Comparison of ENCODE assay signal across 23 cellular contexts in genomic region chr10:121129266-121129665, GRCh38.
DNase-seq lines count a peak whose midpoint lies in the region; ATAC-seq and TF ChIP-seq lines count a peak whose summit lies in the region.
"Had no signal": no experiment of that assay in that cellular context is flagged by ENCODE, and none has a peak within 500 bp of the region (broad histone marks: within the 10 kb centered on the region; RNA-seq: fewer than 3 reads in every experiment).

No MANE protein-coding gene starts in this region.

- no peak overlapping the region for H3K4ac ChIP-seq in trophoblast cell (ENCODE audit: low read depth, low read length)

- no peak for ATAC-seq in GM23338
- ATAC-seq in gastrocnemius medialis, result no peak
- ATAC-seq in HG03108 (IDR thresholded peaks at IDR 0.05; ENCODE audit: unreplicated experiment), result no peak
- ATAC-seq: CD8-positive, alpha-beta T cell; GM12878 had no signal

- H3K18ac ChIP-seq in trophoblast cell (ENCODE audit: low read length), result no peak overlapping the region

- no peak overlapping the region for H3K27ac Mint-ChIP-seq in GM23338
- no peak overlapping the region for H3K27ac Mint-ChIP-seq in activated CD4-positive, alpha-beta memory T cell treated with anti-CD3 and anti-CD28 coated beads for 36 hours
- H3K27ac Mint-ChIP-seq: B cell; CD4-positive, CD25-positive, alpha-beta regulatory T cell; CD8-positive, alpha-beta T cell; HFFc6 had no signal

- TF ChIP-seq POLR2A in thyroid gland (IDR thresholded peaks at IDR 0.05) (no peak), gastrocnemius medialis (IDR thresholded peaks at IDR 0.05) (no peak)

- H3K14ac ChIP-seq in trophoblast cell (ENCODE audit: low read length), result no peak overlapping the region

- H3K27ac ChIP-seq in GM23338 (ENCODE audit: low read depth) (no peak overlapping the region), dorsolateral prefrontal cortex (peak overlapping the region in 39 of 59 donors; percentile 78 to 99 (median 95)), trophoblast cell (ENCODE audit: low read depth, low read length) (no peak overlapping the region), thyroid gland (no peak overlapping the region), gastrocnemius medialis (no peak overlapping the region)
- H3K27ac ChIP-seq: 22Rv1, BLaER1, C4-2B had no signal

- DNase-seq in GM23338 (ENCODE audit: low spot score) (no peak), dorsolateral prefrontal cortex (no peak), trophoblast cell (no peak), thyroid gland (peak; percentile 39 to 49), gastrocnemius medialis (no peak), germinal center (ENCODE audit: low spot score) (no peak)
- DNase-seq in activated CD4-positive, alpha-beta memory T cell treated with anti-CD3 and anti-CD28 coated beads for 36 hours, result no peak
- DNase-seq: Caco-2; CD4-positive, CD25-positive, alpha-beta regulatory T cell; CD8-positive, alpha-beta T cell; DMS153; DMS79; EL; GDM1; GOT3; HFFc6 had no signal

- no peak overlapping the region for H3K4me3 ChIP-seq in GM23338
- no peak overlapping the region for H3K4me3 ChIP-seq in dorsolateral prefrontal cortex
- no peak overlapping the region for H3K4me3 ChIP-seq in trophoblast cell (ENCODE audit: low read depth, low read length)
- no peak overlapping the region for H3K4me3 ChIP-seq in thyroid gland (replicated peaks in 1 of 3)
- H3K4me3 ChIP-seq in gastrocnemius medialis, result no peak overlapping the region
- H3K4me3 ChIP-seq: BLaER1, GM12878, HAP-1 had no signal

- H3K9ac ChIP-seq in trophoblast cell (ENCODE audit: low read length), result no peak overlapping the region
- H3K9ac ChIP-seq: BLaER1 had no signal

- no peak overlapping the region for H3K4me3 Mint-ChIP-seq in GM23338
- H3K4me3 Mint-ChIP-seq in activated CD4-positive, alpha-beta memory T cell treated with anti-CD3 and anti-CD28 coated beads for 36 hours, result no peak overlapping the region
- H3K4me3 Mint-ChIP-seq: B cell; CD4-positive, CD25-positive, alpha-beta regulatory T cell; CD8-positive, alpha-beta T cell; HFFc6 had no signal

- in situ Hi-C loops in gastrocnemius medialis (cut with MboI; ENCODE audit: low sequenced_read_pairs in 4 of 4), result no loop called here

- no peaks in the 10 kb centered on the region for H3K9me2 ChIP-seq in GM23338 (ENCODE audit: insufficient read depth)

- peaks cover 3% of the 10 kb centered on the region for H3K27me3 Mint-ChIP-seq in GM23338 (ENCODE audit: insufficient read depth, low read depth, poor library complexity)
- H3K27me3 Mint-ChIP-seq in activated CD4-positive, alpha-beta memory T cell treated with anti-CD3 and anti-CD28 coated beads for 36 hours, result no peaks in the 10 kb centered on the region
- H3K27me3 Mint-ChIP-seq: B cell; CD4-positive, CD25-positive, alpha-beta regulatory T cell had no signal

- H4K20me1 ChIP-seq in GM23338 (replicated peaks; ENCODE audit: insufficient read depth), result no peaks in the 10 kb centered on the region
- H4K20me1 ChIP-seq: BLaER1 had no signal

- no peaks in the 10 kb centered on the region for H3K36me3 Mint-ChIP-seq in GM23338 (ENCODE audit: low read depth)
- no peaks in the 10 kb centered on the region for H3K36me3 Mint-ChIP-seq in activated CD4-positive, alpha-beta memory T cell treated with anti-CD3 and anti-CD28 coated beads for 36 hours
- H3K36me3 Mint-ChIP-seq: CD4-positive, CD25-positive, alpha-beta regulatory T cell; CD8-positive, alpha-beta T cell had no signal

- no peak overlapping the region for H4K8ac ChIP-seq in trophoblast cell (ENCODE audit: low read depth, low read length)

- H3K79me1 ChIP-seq in trophoblast cell (ENCODE audit: low read length), result peaks cover 6% of the 10 kb centered on the region

- POLR2A ChIA-PET in activated CD4-positive, alpha-beta memory T cell treated with anti-CD3 and anti-CD28 coated beads for 36 hours (lab: Charles Lee), result no interaction called here

- H2AFZ ChIP-seq in GM23338 (peak overlapping the region; percentile 18; the same call in 1 of the 2 replicates), trophoblast cell (ENCODE audit: insufficient read depth, low read length, poor library complexity) (no peak overlapping the region)

- H3K4me2 ChIP-seq in GM23338, result no peak overlapping the region
- H3K4me2 ChIP-seq in trophoblast cell (ENCODE audit: low read length), result no peak overlapping the region
- H3K4me2 ChIP-seq: BLaER1 had no signal

- CTCF ChIA-PET in activated CD4-positive, alpha-beta memory T cell treated with anti-CD3 and anti-CD28 coated beads for 36 hours (lab: Charles Lee), result no interaction called here

- H2BK120ac ChIP-seq in trophoblast cell (ENCODE audit: insufficient read depth, low read length, poor library complexity), result no peak overlapping the region

- peak overlapping the region; percentile 34 for H2AK5ac ChIP-seq in trophoblast cell (ENCODE audit: low read length)

- no peak overlapping the region for H4K91ac ChIP-seq in trophoblast cell (ENCODE audit: low read depth, low read length)

- H3K4me1 ChIP-seq in GM23338 (ENCODE audit: insufficient read depth), result no peaks in the 10 kb centered on the region
- H3K4me1 ChIP-seq in trophoblast cell (ENCODE audit: control insufficient read depth in 1 of 2, insufficient read depth in 2 of 2, low read length in 2 of 2), result peaks cover 13 to 18% of the 10 kb centered on the region in 2 experiments
- peaks cover 0 to 9% of the 10 kb centered on the region in 2 donors for H3K4me1 ChIP-seq in thyroid gland
- H3K4me1 ChIP-seq in gastrocnemius medialis, result no peaks in the 10 kb centered on the region
- H3K4me1 ChIP-seq: BLaER1, HAP-1 had no signal

- H2BK5ac ChIP-seq in trophoblast cell (ENCODE audit: low read depth, low read length, poor library complexity), result no peak overlapping the region

- no peak overlapping the region for H2BK12ac ChIP-seq in trophoblast cell (ENCODE audit: low read length)

- no peaks in the 10 kb centered on the region for H3F3A ChIP-seq in GM23338 (replicated peaks; ENCODE audit: low read depth)

- H3K23ac ChIP-seq in trophoblast cell (ENCODE audit: low read length), result no peak overlapping the region

- H3K9me3 ChIP-seq in trophoblast cell (ENCODE audit: insufficient read depth, low read depth, low read length), result peaks cover 2% of the 10 kb centered on the region
- no peaks in the 10 kb centered on the region for H3K9me3 ChIP-seq in thyroid gland
- no peaks in the 10 kb centered on the region for H3K9me3 ChIP-seq in gastrocnemius medialis
- H3K9me3 ChIP-seq: BLaER1, Caco-2, HAP-1 had no signal

- H3K4me1 Mint-ChIP-seq in GM23338, result no peaks in the 10 kb centered on the region
- no peaks in the 10 kb centered on the region for H3K4me1 Mint-ChIP-seq in activated CD4-positive, alpha-beta memory T cell treated with anti-CD3 and anti-CD28 coated beads for 36 hours (ENCODE audit: low read depth)
- H3K4me1 Mint-ChIP-seq: B cell; CD4-positive, CD25-positive, alpha-beta regulatory T cell had no signal

- no peaks in the 10 kb centered on the region for H3K36me3 ChIP-seq in GM23338 (ENCODE audit: insufficient read depth)
- H3K36me3 ChIP-seq in trophoblast cell (ENCODE audit: control insufficient read depth in 1 of 2, insufficient read depth in 2 of 2, low read length in 2 of 2), result no peaks in the 10 kb centered on the region
- no peaks in the 10 kb centered on the region for H3K36me3 ChIP-seq in thyroid gland
- no peaks in the 10 kb centered on the region for H3K36me3 ChIP-seq in gastrocnemius medialis
- H3K36me3 ChIP-seq: BLaER1, HAP-1 had no signal

- H3K9me3 Mint-ChIP-seq in GM23338, result no peaks in the 10 kb centered on the region
- no peaks in the 10 kb centered on the region for H3K9me3 Mint-ChIP-seq in activated CD4-positive, alpha-beta memory T cell treated with anti-CD3 and anti-CD28 coated beads for 36 hours
- H3K9me3 Mint-ChIP-seq: CD8-positive, alpha-beta T cell had no signal

- no peak overlapping the region for H4K12ac ChIP-seq in trophoblast cell (ENCODE audit: low read depth, low read length)

- H3K27me3 ChIP-seq in GM23338 (ENCODE audit: insufficient read depth) (no peaks in the 10 kb centered on the region), dorsolateral prefrontal cortex (no peaks in the 10 kb centered on the region), trophoblast cell (ENCODE audit: insufficient read depth, low read length) (no peaks in the 10 kb centered on the region), thyroid gland (no peaks in the 10 kb centered on the region), gastrocnemius medialis (no peaks in the 10 kb centered on the region)
- H3K27me3 ChIP-seq: BLaER1 had no signal

- TF ChIP-seq CTCF in GM23338 (conservative IDR thresholded peaks at IDR 0.05; ENCODE audit: low read depth in 2 of 2) (no peak), dorsolateral prefrontal cortex (IDR thresholded peaks at IDR 0.05 in 54 of 56, conservative IDR thresholded peaks at IDR 0.05 in 2 of 56; ENCODE audit: low read depth in 1 of 56, partially characterized antibody in 56 of 56) (no peak), thyroid gland (IDR thresholded peaks at IDR 0.05) (no peak), gastrocnemius medialis (IDR thresholded peaks at IDR 0.05 in 4 of 5, conservative IDR thresholded peaks at IDR 0.05 in 1 of 5) (no peak)

- no CpG with 5 or more reads among the region's 5 CpGs for WGBS in trophoblast cell (ENCODE audit: extremely low coverage, insufficient coverage, insufficient read length)
- 59 to 71% methylated on average over 5 of the region's 5 CpGs for WGBS in thyroid gland, 2 donors

- H3K79me2 ChIP-seq in GM23338 (replicated peaks; ENCODE audit: insufficient read depth) (no peaks in the 10 kb centered on the region), trophoblast cell (ENCODE audit: control insufficient read depth, insufficient read depth, low read length, poor library complexity) (no peaks in the 10 kb centered on the region)

- intact Hi-C loops in dorsolateral prefrontal cortex (cut with DNase I), result no loop called here
- intact Hi-C loops in thyroid gland (cut with DNase I), result no loop called here
- intact Hi-C loops in gastrocnemius medialis (cut with DNase I; ENCODE audit: low total_unique reads), result no loop called here
- intact Hi-C loops in activated CD4-positive, alpha-beta memory T cell treated with anti-CD3 and anti-CD28 coated beads for 36 hours (cut with micrococcal nuclease), result no loop called here

TF ChIP-seq in GM23338, 12 proteins besides CTCF, POLR2A, EP300 and RAD21 (continues in another document):
- no peak for TF ChIP-seq POLR2AphosphoS5 (IDR thresholded peaks at IDR 0.05; ENCODE audit: low read depth)

Comparison
In these comparisons a context has a peak if more than half of its experiments do, and no peak if none do; other contexts are left out.
1. DNase-seq: peak in thyroid gland (2 of 2); none in GM23338 (single experiment), dorsolateral prefrontal cortex (0 of 10), trophoblast cell (0 of 2), gastrocnemius medialis (0 of 2), activated CD4-positive, alpha-beta memory T cell treated with anti-CD3 and anti-CD28 coated beads for 36 hours (single experiment) and germinal center (single experiment).
2. H3K27ac ChIP-seq: peak in dorsolateral prefrontal cortex (39 of 59); none in GM23338 (single experiment), trophoblast cell (single experiment), thyroid gland (0 of 3) and gastrocnemius medialis (0 of 4).